ENCODE assay signal across 1 cellular context in genomic region chr12:4268549-4269181, GRCh38.
TF ChIP-seq lines count a peak whose summit lies in the region.

No MANE protein-coding gene starts in this region.

TF ChIP-seq in SK-N-SH treated with all-trans-retinoic acid at 6 μM for 48 hours, 23 proteins besides CTCF, POLR2A, EP300 and RAD21 (continued from another document):
- TF ChIP-seq TSHZ2 (CRISPR knock-in tag; IDR thresholded peaks at IDR 0.05) (no peak), ZFP30 (CRISPR knock-in tag; IDR thresholded peaks at IDR 0.05) (no peak), POU6F1 (CRISPR knock-in tag; IDR thresholded peaks at IDR 0.05; ENCODE audit: borderline replicate concordance, low read depth) (no peak), TCF4 (CRISPR knock-in tag; IDR thresholded peaks at IDR 0.05; ENCODE audit: borderline replicate concordance) (no peak), ZFP3 (CRISPR knock-in tag; IDR thresholded peaks at IDR 0.05) (no peak), ESRRG (CRISPR knock-in tag; IDR thresholded peaks at IDR 0.05) (no peak)
